8 cellular contexts compared by ENCODE assay signal in the genomic region with DNA sequence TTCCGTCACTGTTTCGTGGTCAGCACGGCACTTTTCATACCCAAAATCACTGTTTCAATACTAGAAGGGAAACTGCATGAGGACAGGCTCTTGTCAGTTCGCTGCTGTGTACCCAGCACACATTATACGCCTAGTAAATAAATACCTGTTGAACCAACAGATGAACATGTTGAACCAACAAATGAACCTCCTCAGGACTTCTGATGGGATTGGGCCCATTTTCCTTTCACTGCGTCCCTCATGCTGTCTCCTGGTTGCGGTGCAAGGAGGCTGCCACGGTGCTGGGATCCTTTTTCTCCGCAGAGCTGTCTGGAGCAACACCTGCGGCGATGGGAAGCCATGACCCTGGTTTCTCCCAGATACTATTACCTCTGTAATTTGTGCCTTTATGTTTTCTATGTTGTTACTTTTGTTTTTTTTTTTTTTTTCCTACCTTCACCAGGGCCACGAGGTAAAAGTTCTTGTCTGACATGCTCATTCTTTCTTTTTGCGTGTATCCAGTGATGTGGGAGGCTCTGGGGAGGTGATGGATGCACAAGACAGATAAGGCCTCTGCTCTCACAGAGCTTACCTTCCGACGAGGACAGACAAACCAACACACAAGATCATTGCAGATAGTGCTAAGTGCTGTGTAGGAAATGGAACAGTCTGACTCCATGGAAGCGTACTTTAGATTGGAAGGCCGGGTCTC. TPM values are rescaled to one million over a fixed set of nuclear protein-coding genes. Genes with fewer than 3 reads are reported as not detected.
A peak's percentile ranks its signal among the peaks of the same experiment; 100 is the strongest.
DNase-seq lines count a peak whose midpoint lies in the region; ATAC-seq and TF ChIP-seq lines count a peak whose summit lies in the region.

No MANE protein-coding gene starts in this region.

- H3F3A ChIP-seq in OCI-LY1 (ENCODE audit: insufficient read depth, low read length), result no peaks in the 10 kb centered on the region
- peaks cover 3% of the 10 kb centered on the region for H3F3A ChIP-seq in neural cell (ENCODE audit: insufficient read depth, low read length, poor library complexity, severe bottlenecking)

- no peak for TF ChIP-seq RAD21 in neural cell (conservative IDR thresholded peaks at IDR 0.05)

- no peak for TF ChIP-seq EP300 in neural cell (conservative IDR thresholded peaks at IDR 0.05; ENCODE audit: poor library complexity, severe bottlenecking)

- H4K20me1 ChIP-seq in OCI-LY1 (ENCODE audit: insufficient read depth, low read length), result 0 out of 2 replicates have a peak, but pooled peaks cover 2% of the 10 kb centered on the region
- no peaks in the 10 kb centered on the region for H4K20me1 ChIP-seq in neural cell (ENCODE audit: insufficient read depth)

- H3K27ac ChIP-seq in C4-2B (peak overlapping the region; percentile 98), OCI-LY1 (ENCODE audit: low read depth, low read length, poor library complexity, severe bottlenecking) (peak overlapping the region; percentile 56), neural cell (ENCODE audit: low read length) (peak overlapping the region; percentile 83)

- H3K4me3 Mint-ChIP-seq in effector memory CD8-positive, alpha-beta T cell, result peak overlapping the region; percentile 84 to 90

- H3K9me3 Mint-ChIP-seq in effector memory CD8-positive, alpha-beta T cell, result no peaks in the 10 kb centered on the region

- peak overlapping the region; percentile 94 to 96 for H3K27ac Mint-ChIP-seq in effector memory CD8-positive, alpha-beta T cell

- no peak for DNase-seq in effector memory CD8-positive, alpha-beta T cell
- DNase-seq in DMS 273 (lab: John Stamatoyannopoulos, UW; ENCODE audit: unreplicated experiment), result no peak
- no peak for DNase-seq in NK-92 (lab: John Stamatoyannopoulos, UW; ENCODE audit: unreplicated experiment)

- H2AFZ ChIP-seq in OCI-LY1 (ENCODE audit: low read length), result no peak overlapping the region
- peak overlapping the region; percentile 73 for H2AFZ ChIP-seq in neural cell (ENCODE audit: low read depth, low read length)

- H3K36me3 ChIP-seq in OCI-LY1 (ENCODE audit: insufficient read depth, low read length) (peaks cover 49% of the 10 kb centered on the region), neural cell (ENCODE audit: insufficient read depth, low read length) (no peaks in the 10 kb centered on the region)

- H3K9me2 ChIP-seq in OCI-LY1 (ENCODE audit: low read depth, low read length) (no peaks in the 10 kb centered on the region), neural cell (ENCODE audit: insufficient read depth, low read length) (no peaks in the 10 kb centered on the region)

- TF ChIP-seq CTCF in C4-2B (conservative IDR thresholded peaks at IDR 0.05), result no peak
- no peak for TF ChIP-seq CTCF in OCI-LY1 (IDR thresholded peaks at IDR 0.05; ENCODE audit: low read length)
- TF ChIP-seq CTCF in neural cell (IDR thresholded peaks at IDR 0.05; ENCODE audit: poor library complexity, severe bottlenecking), result no peak

- H3K79me2 ChIP-seq in OCI-LY1 (ENCODE audit: insufficient read depth, low read length), result peaks cover 59% of the 10 kb centered on the region
- H3K79me2 ChIP-seq in neural cell (replicated peaks; ENCODE audit: insufficient read depth, low read length), result peaks cover 53% of the 10 kb centered on the region

- no peaks in the 10 kb centered on the region for H3K27me3 ChIP-seq in OCI-LY1 (ENCODE audit: insufficient read depth, low read length)
- no peaks in the 10 kb centered on the region for H3K27me3 ChIP-seq in neural cell (ENCODE audit: insufficient read depth, low read depth, low read length)

- peaks cover 32% of the 10 kb centered on the region for H3K4me1 ChIP-seq in OCI-LY1 (ENCODE audit: insufficient read depth, low read length, severe bottlenecking)

- ATAC-seq in effector memory CD8-positive, alpha-beta T cell (replicated peaks), result no peak
- ATAC-seq in HG03521 (IDR thresholded peaks at IDR 0.05; ENCODE audit: unreplicated experiment) (no peak), GM21576 (IDR thresholded peaks at IDR 0.05; ENCODE audit: unreplicated experiment) (no peak)

- H3K27me3 Mint-ChIP-seq in effector memory CD8-positive, alpha-beta T cell, result peaks cover 0 to 2% of the 10 kb centered on the region in 2 donors

- H3K9ac ChIP-seq in OCI-LY1 (ENCODE audit: low read length) (peak overlapping the region; percentile 92), neural cell (ENCODE audit: low read length) (peak overlapping the region; percentile 91)

- H3K4me3 ChIP-seq in OCI-LY1 (ENCODE audit: low read depth, low read length, poor library complexity, severe bottlenecking) (peak overlapping the region; percentile 85), neural cell (ENCODE audit: low read length) (peak overlapping the region; percentile 83)

- H3K36me3 Mint-ChIP-seq in effector memory CD8-positive, alpha-beta T cell (ENCODE audit: insufficient read depth), result peaks cover 7% of the 10 kb centered on the region

- no peaks in the 10 kb centered on the region for H3K9me3 ChIP-seq in OCI-LY1 (ENCODE audit: low read length)
- H3K9me3 ChIP-seq in neural cell (ENCODE audit: low read length), result no peaks in the 10 kb centered on the region

- H3K4me2 ChIP-seq in OCI-LY1 (ENCODE audit: low read length) (peak overlapping the region; percentile 71), neural cell (ENCODE audit: low read length) (peak overlapping the region; percentile 84)

- peaks cover 34 to 46% of the 10 kb centered on the region in 2 donors for H3K4me1 Mint-ChIP-seq in effector memory CD8-positive, alpha-beta T cell (ENCODE audit: low read depth in 2 of 2)

TF ChIP-seq in neural cell, 6 proteins besides CTCF, POLR2A, EP300 and RAD21:
- TF ChIP-seq TAF1 (IDR thresholded peaks at IDR 0.05; ENCODE audit: low read depth) (no peak), MXI1 (conservative IDR thresholded peaks at IDR 0.05; ENCODE audit: poor library complexity, severe bottlenecking) (no peak), EZH2 (IDR thresholded peaks at IDR 0.05; ENCODE audit: borderline replicate concordance, insufficient read depth, low read length, poor library complexity, severe bottlenecking) (no peak), POLR2AphosphoS5 (IDR thresholded peaks at IDR 0.05) (no peak), SMC3 (conservative IDR thresholded peaks at IDR 0.05; ENCODE audit: poor library complexity) (no peak)
- TF ChIP-seq, protein P1, sequence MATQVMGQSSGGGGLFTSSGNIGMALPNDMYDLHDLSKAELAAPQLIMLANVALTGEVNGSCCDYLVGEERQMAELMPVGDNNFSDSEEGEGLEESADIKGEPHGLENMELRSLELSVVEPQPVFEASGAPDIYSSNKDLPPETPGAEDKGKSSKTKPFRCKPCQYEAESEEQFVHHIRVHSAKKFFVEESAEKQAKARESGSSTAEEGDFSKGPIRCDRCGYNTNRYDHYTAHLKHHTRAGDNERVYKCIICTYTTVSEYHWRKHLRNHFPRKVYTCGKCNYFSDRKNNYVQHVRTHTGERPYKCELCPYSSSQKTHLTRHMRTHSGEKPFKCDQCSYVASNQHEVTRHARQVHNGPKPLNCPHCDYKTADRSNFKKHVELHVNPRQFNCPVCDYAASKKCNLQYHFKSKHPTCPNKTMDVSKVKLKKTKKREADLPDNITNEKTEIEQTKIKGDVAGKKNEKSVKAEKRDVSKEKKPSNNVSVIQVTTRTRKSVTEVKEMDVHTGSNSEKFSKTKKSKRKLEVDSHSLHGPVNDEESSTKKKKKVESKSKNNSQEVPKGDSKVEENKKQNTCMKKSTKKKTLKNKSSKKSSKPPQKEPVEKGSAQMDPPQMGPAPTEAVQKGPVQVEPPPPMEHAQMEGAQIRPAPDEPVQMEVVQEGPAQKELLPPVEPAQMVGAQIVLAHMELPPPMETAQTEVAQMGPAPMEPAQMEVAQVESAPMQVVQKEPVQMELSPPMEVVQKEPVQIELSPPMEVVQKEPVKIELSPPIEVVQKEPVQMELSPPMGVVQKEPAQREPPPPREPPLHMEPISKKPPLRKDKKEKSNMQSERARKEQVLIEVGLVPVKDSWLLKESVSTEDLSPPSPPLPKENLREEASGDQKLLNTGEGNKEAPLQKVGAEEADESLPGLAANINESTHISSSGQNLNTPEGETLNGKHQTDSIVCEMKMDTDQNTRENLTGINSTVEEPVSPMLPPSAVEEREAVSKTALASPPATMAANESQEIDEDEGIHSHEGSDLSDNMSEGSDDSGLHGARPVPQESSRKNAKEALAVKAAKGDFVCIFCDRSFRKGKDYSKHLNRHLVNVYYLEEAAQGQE (IDR thresholded peaks at IDR 0.05; ENCODE audit: borderline replicate concordance), result no peak

RNA-seq across cellular contexts. Expression of a gene that starts 1.1 kb away (rescaled TPM):
- polyA plus RNA-seq in neural cell, result 29.4 and 32.5 TPM in 2 replicates
- 49.9 and 65.2 TPM in 2 replicates for polyA minus RNA-seq in neural cell
